21 cellular contexts compared by ENCODE assay signal in genomic region chr1:56222914-56223540, GRCh38.
A peak's percentile ranks its signal among the peaks of the same experiment; 100 is the strongest.
DNase-seq lines count a peak whose midpoint lies in the region; ATAC-seq, FAIRE-seq and TF ChIP-seq lines count a peak whose summit lies in the region.
"Had no signal": no experiment of that assay in that cellular context is flagged by ENCODE, and none has a peak within 500 bp of the region (broad histone marks: within the 10 kb centered on the region; RNA-seq: fewer than 3 reads in every experiment).

No MANE protein-coding gene starts in this region.

- peak; percentile 93 for ATAC-seq in GM12878
- ATAC-seq in lower lobe of right lung, result peak; percentile 23 to 46
- peak; percentile 90 to 94 for ATAC-seq in stimulated activated naive B cell treated with anti-CD40 and anti-IgM and Interleukin-4, amounts not matched to agents 10 μg/mL and 1 μg/mL and 100 μg/mL, for 72 hours (replicated peaks)
- ATAC-seq in natural killer cell, result no peak
- ATAC-seq: CD8-positive, alpha-beta T cell; GM23338; HCT116 had no signal

- SMC1A ChIA-PET in GM12878 (lab: Charles Lee; ENCODE audit: uncharacterized antibody, unreplicated experiment), result interaction anchor here (0.9 to 4.8 kb wide), 17 partner anchors 9 to 359 kb away, joined by 3 to 22 read pairs (median 4); no protein-coding TSS in a partner anchor

- H3K27me3 ChIP-seq in GM06990 (replicated peaks; ENCODE audit: control insufficient read depth, insufficient read depth, low read length), result no peaks in the 10 kb centered on the region; the same call in none of the 2 replicates
- no peaks in the 10 kb centered on the region for H3K27me3 ChIP-seq in GM12878 (replicated peaks in 1 of 2; ENCODE audit: control insufficient read depth in 2 of 2, insufficient read depth in 2 of 2, low read length in 1 of 2)
- no peaks in the 10 kb centered on the region for H3K27me3 ChIP-seq in lower lobe of right lung (ENCODE audit: low read depth)

- POLR2A ChIA-PET in GM12878 (lab: Charles Lee), result interaction anchor here (0.6 to 1.6 kb wide), 3 partner anchors 12 to 106 kb away, joined by 3 to 6 read pairs (median 5); no protein-coding TSS in a partner anchor

- no peaks in the 10 kb centered on the region for H3K36me3 ChIP-seq in GM06990 (ENCODE audit: control insufficient read depth, insufficient read depth, low read length)
- no peaks in the 10 kb centered on the region for H3K36me3 ChIP-seq in GM12878 (ENCODE audit: control insufficient read depth in 2 of 2, insufficient read depth in 2 of 2, low read length in 1 of 2)
- H3K36me3 ChIP-seq in lower lobe of right lung, result no peaks in the 10 kb centered on the region

- no peak overlapping the region for H3K27ac Mint-ChIP-seq in stimulated activated naive B cell treated with anti-CD40 and anti-IgM and Interleukin-4, amounts not matched to agents 10 μg/mL and 1 μg/mL and 100 μg/mL, for 72 hours
- H3K27ac Mint-ChIP-seq in natural killer cell, result no peak overlapping the region
- H3K27ac Mint-ChIP-seq: CD4-positive, CD25-positive, alpha-beta regulatory T cell; CD8-positive, alpha-beta T cell; GM23338; H9 had no signal

- peaks cover 4 to 11% of the 10 kb centered on the region in 2 donors for H3K4me1 Mint-ChIP-seq in stimulated activated naive B cell treated with anti-CD40 and anti-IgM and Interleukin-4, amounts not matched to agents 10 μg/mL and 1 μg/mL and 100 μg/mL, for 72 hours
- no peaks in the 10 kb centered on the region for H3K4me1 Mint-ChIP-seq in natural killer cell
- H3K4me1 Mint-ChIP-seq: CD4-positive, CD25-positive, alpha-beta regulatory T cell had no signal

- no peak overlapping the region for H3K9ac ChIP-seq in GM12878 (ENCODE audit: control insufficient read depth, insufficient read depth, low read length)

- CTCF ChIA-PET in GM12878 (lab: Yijun Ruan, JAX), result interaction anchor here (1.0 to 1.2 kb wide), 5 partner anchors 18 to 109 kb away, joined by 3 to 4 read pairs (median 4); no protein-coding TSS in a partner anchor

- H3K4me3 ChIP-seq in GM06990 (replicated peaks; ENCODE audit: low read depth, low read length) (no peak overlapping the region), GM12878 (no peak overlapping the region), lower lobe of right lung (no peak overlapping the region)
- H3K4me3 ChIP-seq: GM23338 had no signal

- FAIRE-seq in GM12878 (lab: Jason Lieb, UNC), result no peak
- FAIRE-seq: G401.6, GM12892, GM19239 had no signal

- no peak overlapping the region for H3K4me2 ChIP-seq in GM12878 (ENCODE audit: control insufficient read depth, insufficient read depth)
- H3K4me2 ChIP-seq: GM23338 had no signal

- no peak for TF ChIP-seq CTCF in GM06990 (IDR thresholded peaks at IDR 0.05; ENCODE audit: insufficient read depth, low read length, poor library complexity, severe bottlenecking)
- TF ChIP-seq CTCF in GM12878 (IDR thresholded peaks at IDR 0.05 in 2 of 3, conservative IDR thresholded peaks at IDR 0.05 in 1 of 3; ENCODE audit: control insufficient read depth in 2 of 3, extremely low read depth in 1 of 3, insufficient read depth in 1 of 3, low read depth in 3 of 3, low read length in 3 of 3), result no peak
- no peak for TF ChIP-seq CTCF in lower lobe of right lung (IDR thresholded peaks at IDR 0.05)
- TF ChIP-seq CTCF in natural killer cell (IDR thresholded peaks at IDR 0.05), result no peak

- H3K27me3 Mint-ChIP-seq in stimulated activated naive B cell treated with anti-CD40 and anti-IgM and Interleukin-4, amounts not matched to agents 10 μg/mL and 1 μg/mL and 100 μg/mL, for 72 hours, result peaks cover 3 to 9% of the 10 kb centered on the region in 2 donors
- H3K27me3 Mint-ChIP-seq in natural killer cell (ENCODE audit: low read depth in 2 of 2), result peaks cover 0 to 13% of the 10 kb centered on the region in 2 donors
- H3K27me3 Mint-ChIP-seq: CD4-positive, CD25-positive, alpha-beta regulatory T cell had no signal

- H3K9me3 Mint-ChIP-seq in stimulated activated naive B cell treated with anti-CD40 and anti-IgM and Interleukin-4, amounts not matched to agents 10 μg/mL and 1 μg/mL and 100 μg/mL, for 72 hours, result peaks cover 0 to 1% of the 10 kb centered on the region in 2 donors
- peaks cover 3 to 6% of the 10 kb centered on the region in 2 donors for H3K9me3 Mint-ChIP-seq in natural killer cell
- H3K9me3 Mint-ChIP-seq: CD8-positive, alpha-beta T cell; GM23338; H9 had no signal

- H4K20me1 ChIP-seq in GM12878 (ENCODE audit: control insufficient read depth, insufficient read depth), result no peaks in the 10 kb centered on the region

- TF ChIP-seq RAD21 in GM12878 (IDR thresholded peaks at IDR 0.05; ENCODE audit: insufficient read depth, low read depth, low read length), result no peak

- in situ Hi-C loops in GM12878 (cut with MboI), result no loop called here

- no peak for TF ChIP-seq POLR2A in GM12878 (IDR thresholded peaks at IDR 0.05; ENCODE audit: low read depth, low read length)

- H3K4me3 Mint-ChIP-seq in stimulated activated naive B cell treated with anti-CD40 and anti-IgM and Interleukin-4, amounts not matched to agents 10 μg/mL and 1 μg/mL and 100 μg/mL, for 72 hours, result no peak overlapping the region
- no peak overlapping the region for H3K4me3 Mint-ChIP-seq in natural killer cell
- H3K4me3 Mint-ChIP-seq: CD4-positive, CD25-positive, alpha-beta regulatory T cell; CD8-positive, alpha-beta T cell; GM23338; H9 had no signal

- H3K36me3 Mint-ChIP-seq in stimulated activated naive B cell treated with anti-CD40 and anti-IgM and Interleukin-4, amounts not matched to agents 10 μg/mL and 1 μg/mL and 100 μg/mL, for 72 hours, result no peaks in the 10 kb centered on the region
- no peaks in the 10 kb centered on the region for H3K36me3 Mint-ChIP-seq in natural killer cell
- H3K36me3 Mint-ChIP-seq: CD4-positive, CD25-positive, alpha-beta regulatory T cell; CD8-positive, alpha-beta T cell had no signal

- H3K4me1 ChIP-seq in GM12878 (ENCODE audit: control insufficient read depth, insufficient read depth, low read length) (no peaks in the 10 kb centered on the region), lower lobe of right lung (no peaks in the 10 kb centered on the region)
- H3K4me1 ChIP-seq: Caco-2 had no signal

- no TSS peak for BruUV-seq in GM12878 (replicated peaks; lab: Mats Ljungman, UMichigan)

- H3K9me3 ChIP-seq in GM12878 (replicated peaks; ENCODE audit: control insufficient read depth, insufficient read depth, low read length) (no peaks in the 10 kb centered on the region), lower lobe of right lung (no peaks in the 10 kb centered on the region)
- H3K9me3 ChIP-seq: Caco-2 had no signal

- no peaks in the 10 kb centered on the region for H3K79me2 ChIP-seq in GM12878 (ENCODE audit: control insufficient read depth, insufficient read depth, low read length)

- DNase-seq in GM06990 (ENCODE audit: extremely low read depth, insufficient read length) (peak; percentile 15), GM12878 (ENCODE audit: low read depth, low spot score) (no peak), lower lobe of right lung (no peak), NCI-H1694 treated with DMSO at 0.1 percent for 48 hours (lab: John Stamatoyannopoulos, UW) (no peak), NCI-H146 (lab: John Stamatoyannopoulos, UW) (no peak), natural killer cell (no peak), NCI-H446 treated with DMSO at 0.1 percent for 48 hours (lab: John Stamatoyannopoulos, UW) (no peak)
- no peak for DNase-seq in stimulated activated naive B cell treated with anti-CD40 and anti-IgM and Interleukin-4, amounts not matched to agents 10 μg/mL and 1 μg/mL and 100 μg/mL, for 72 hours
- DNase-seq: 8988T; C1 segment of cervical spinal cord; Caco-2; CD4-positive, CD25-positive, alpha-beta regulatory T cell; CD8-positive, alpha-beta T cell; DMS153; DND-41; H9 had no signal

- H2AFZ ChIP-seq in GM12878 (ENCODE audit: control insufficient read depth, low read depth, low read length), result no peak overlapping the region
- H2AFZ ChIP-seq: GM23338 had no signal

- TF ChIP-seq EP300 in GM12878 (IDR thresholded peaks at IDR 0.05; ENCODE audit: borderline replicate concordance in 1 of 2, control insufficient read depth in 1 of 2, low read depth in 2 of 2, low read length in 2 of 2), result peak in 1 of 2 experiments; percentile 58; a peak in 1 of 4 replicates

- intact Hi-C loops in GM12878 (cut with micrococcal nuclease; ENCODE audit: unreplicated experiment) (no loop called here), lower lobe of right lung (cut with DNase I) (no loop called here), natural killer cell (cut with micrococcal nuclease) (no loop called here)

- RAD21 ChIA-PET in GM12878 (lab: Charles Lee; ENCODE audit: unreplicated experiment), result interaction anchor here (0.8 to 2.7 kb wide), 12 partner anchors 37 to 361 kb away, joined by 3 to 11 read pairs (median 4); no protein-coding TSS in a partner anchor

- H3K27ac ChIP-seq in GM12878 (ENCODE audit: control insufficient read depth, insufficient read depth), result no peak overlapping the region
- H3K27ac ChIP-seq in lower lobe of right lung, result no peak overlapping the region

TF ChIP-seq in GM12878, 131 proteins besides CTCF, POLR2A, EP300 and RAD21 (continues in another document):
- TF ChIP-seq IRF3 (IDR thresholded peaks at IDR 0.05) (no peak), EGR1 (IDR thresholded peaks at IDR 0.05; ENCODE audit: borderline replicate concordance in 1 of 2, low read depth in 2 of 2, low read length in 2 of 2) (no peak)
- TF ChIP-seq, protein P1, sequence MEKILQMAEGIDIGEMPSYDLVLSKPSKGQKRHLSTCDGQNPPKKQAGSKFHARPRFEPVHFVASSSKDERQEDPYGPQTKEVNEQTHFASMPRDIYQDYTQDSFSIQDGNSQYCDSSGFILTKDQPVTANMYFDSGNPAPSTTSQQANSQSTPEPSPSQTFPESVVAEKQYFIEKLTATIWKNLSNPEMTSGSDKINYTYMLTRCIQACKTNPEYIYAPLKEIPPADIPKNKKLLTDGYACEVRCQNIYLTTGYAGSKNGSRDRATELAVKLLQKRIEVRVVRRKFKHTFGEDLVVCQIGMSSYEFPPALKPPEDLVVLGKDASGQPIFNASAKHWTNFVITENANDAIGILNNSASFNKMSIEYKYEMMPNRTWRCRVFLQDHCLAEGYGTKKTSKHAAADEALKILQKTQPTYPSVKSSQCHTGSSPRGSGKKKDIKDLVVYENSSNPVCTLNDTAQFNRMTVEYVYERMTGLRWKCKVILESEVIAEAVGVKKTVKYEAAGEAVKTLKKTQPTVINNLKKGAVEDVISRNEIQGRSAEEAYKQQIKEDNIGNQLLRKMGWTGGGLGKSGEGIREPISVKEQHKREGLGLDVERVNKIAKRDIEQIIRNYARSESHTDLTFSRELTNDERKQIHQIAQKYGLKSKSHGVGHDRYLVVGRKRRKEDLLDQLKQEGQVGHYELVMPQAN (conservative IDR thresholded peaks at IDR 0.05), result no peak

Comparison
In these comparisons a context has a peak if more than half of its experiments do, and no peak if none do; other contexts are left out.
1. ATAC-seq: peak in GM12878 (single experiment), lower lobe of right lung (2 of 2) and stimulated activated naive B cell treated with anti-CD40 and anti-IgM and Interleukin-4, amounts not matched to agents 10 μg/mL and 1 μg/mL and 100 μg/mL, for 72 hours (2 of 2); none in natural killer cell (0 of 3).